In the genomic region with DNA sequence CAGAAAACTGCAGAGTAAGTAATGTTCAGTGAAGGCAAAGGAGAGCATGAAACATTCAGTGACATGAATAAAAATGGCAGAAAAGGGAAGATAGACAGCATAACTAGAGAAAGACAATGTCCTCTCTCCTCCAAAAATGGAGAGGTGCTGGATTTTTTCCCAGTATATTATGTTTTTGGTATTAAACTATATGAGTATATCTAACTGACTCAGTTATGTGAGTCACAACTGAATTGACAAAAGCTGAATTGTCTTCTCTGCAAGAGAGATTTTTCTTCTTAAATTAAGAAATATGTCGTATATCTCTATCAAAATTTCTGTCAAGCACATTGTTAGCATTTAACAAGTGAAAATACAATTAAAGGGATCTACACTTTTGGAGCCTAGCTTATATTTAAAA, we compare ENCODE assay signal across 20 cellular contexts.
DNase-seq lines count a peak whose midpoint lies in the region; ATAC-seq, FAIRE-seq and TF ChIP-seq lines count a peak whose summit lies in the region.
"Had no signal": no experiment of that assay in that cellular context is flagged by ENCODE, and none has a peak within 500 bp of the region (broad histone marks: within the 10 kb centered on the region; RNA-seq: fewer than 3 reads in every experiment).

No MANE protein-coding gene starts in this region.

- H3K9me3 ChIP-seq in astrocyte (ENCODE audit: insufficient read depth, low read depth, low read length) (no peaks in the 10 kb centered on the region), psoas muscle (no peaks in the 10 kb centered on the region)
- H3K9me3 ChIP-seq: SJSA1 had no signal

- H3K36me3 Mint-ChIP-seq in astrocyte (ENCODE audit: low read depth, unreplicated experiment): no peaks in the 10 kb centered on the region

- intact Hi-C loops in psoas muscle (cut with DNase I): no loop called here

- no peaks in the 10 kb centered on the region for H3K27me3 ChIP-seq in astrocyte (ENCODE audit: insufficient read depth, low read length)
- peaks cover 0 to 3% (median 0%) of the 10 kb centered on the region in 3 donors for H3K27me3 ChIP-seq in psoas muscle (ENCODE audit: insufficient read depth in 3 of 3, low read length in 2 of 3)
- H3K27me3 ChIP-seq: SJSA1 had no signal

- TF ChIP-seq CTCF in astrocyte (IDR thresholded peaks at IDR 0.05; ENCODE audit: insufficient read depth, low read depth, low read length) (no peak), fibroblast of mammary gland (conservative IDR thresholded peaks at IDR 0.05; ENCODE audit: control insufficient read depth, insufficient read depth, low read depth, low read length) (no peak), psoas muscle (IDR thresholded peaks at IDR 0.05) (no peak)

- DNase-seq in HS-5 (ENCODE audit: low read depth) (peak; percentile 14), astrocyte (ENCODE audit: low read depth) (peak; percentile 18), fibroblast of mammary gland (ENCODE audit: low read depth) (peak; percentile 51), superior temporal gyrus (ENCODE audit: extremely low spot score) (peak; percentile 25), NOMO-1 treated with DMSO at 0.1 percent for 48 hours (lab: John Stamatoyannopoulos, UW; ENCODE audit: unreplicated experiment) (no peak), OCI-M2 (lab: John Stamatoyannopoulos, UW; ENCODE audit: unreplicated experiment) (no peak), psoas muscle (no peak)
- DNase-seq: Calu3; CD4-positive, alpha-beta T cell; DMS79; GDM1; GM23248; NCI-H1092; NCI-H187; NCI-H446 treated with DMSO at 0.1 percent for 48 hours; NCI-H774 had no signal

- H3K9me3 Mint-ChIP-seq in astrocyte (ENCODE audit: unreplicated experiment): no peaks in the 10 kb centered on the region
- H3K9me3 Mint-ChIP-seq: CD4-positive, alpha-beta T cell had no signal

- H3K4me1 Mint-ChIP-seq in astrocyte (ENCODE audit: low read depth, unreplicated experiment): peaks cover 5% of the 10 kb centered on the region
- H3K4me1 Mint-ChIP-seq: B cell had no signal

- no peak overlapping the region for H2AFZ ChIP-seq in astrocyte (ENCODE audit: low read depth, low read length)
- H2AFZ ChIP-seq: GM23248 had no signal

- no peaks in the 10 kb centered on the region for H3K79me2 ChIP-seq in astrocyte (ENCODE audit: insufficient read depth, low read length)

- 68 to 79% (median 70%) methylated on average over 1 of the region's 1 CpG for WGBS in psoas muscle, 3 donors

- H3K4me3 Mint-ChIP-seq in astrocyte (ENCODE audit: unreplicated experiment): no peak overlapping the region
- H3K4me3 Mint-ChIP-seq: B cell; CD4-positive, alpha-beta T cell had no signal

- H4K20me1 ChIP-seq in astrocyte (ENCODE audit: insufficient read depth, low read length): no peaks in the 10 kb centered on the region

- H3K36me3 ChIP-seq in astrocyte (ENCODE audit: insufficient read depth, low read length) (no peaks in the 10 kb centered on the region), psoas muscle (ENCODE audit: insufficient read depth in 1 of 2, low read depth in 1 of 2) (no peaks in the 10 kb centered on the region)
- H3K36me3 ChIP-seq: SJSA1 had no signal

- H3K9ac ChIP-seq in astrocyte (ENCODE audit: low read length): no peak overlapping the region
- H3K9ac ChIP-seq: GM23248 had no signal

- no peak overlapping the region for H3K4me2 ChIP-seq in astrocyte (ENCODE audit: low read length)

- no peak for FAIRE-seq in astrocyte (lab: Jason Lieb, UNC)
- FAIRE-seq: GM19239, K562 had no signal

- no peak overlapping the region for H3K27ac Mint-ChIP-seq in astrocyte (ENCODE audit: unreplicated experiment)
- H3K27ac Mint-ChIP-seq: B cell; CD4-positive, alpha-beta T cell had no signal

- H3K27ac ChIP-seq in astrocyte (ENCODE audit: low read depth, low read length) (no peak overlapping the region), psoas muscle (no peak overlapping the region)
- H3K27ac ChIP-seq: GM23248, SJSA1 had no signal

- no peak overlapping the region for H3K4me3 ChIP-seq in astrocyte (ENCODE audit: insufficient read depth, low read depth, low read length)
- H3K4me3 ChIP-seq in fibroblast of mammary gland (ENCODE audit: control insufficient read depth, low read depth, low read length): no peak overlapping the region
- H3K4me3 ChIP-seq in psoas muscle: no peak overlapping the region
- H3K4me3 ChIP-seq: GM23248, K562, SJSA1 had no signal

- ATAC-seq in psoas muscle: no peak
- ATAC-seq: K562 had no signal

- H3K27me3 Mint-ChIP-seq in astrocyte (ENCODE audit: low read depth, unreplicated experiment): no peaks in the 10 kb centered on the region
- H3K27me3 Mint-ChIP-seq: B cell; CD4-positive, alpha-beta T cell had no signal

- H3K4me1 ChIP-seq in astrocyte (ENCODE audit: insufficient read depth, low read length) (peaks cover 7% of the 10 kb centered on the region), psoas muscle (no peaks in the 10 kb centered on the region)
- H3K4me1 ChIP-seq: SJSA1 had no signal

Comparison
In these comparisons a context has a peak if more than half of its experiments do, and no peak if none do; other contexts are left out.
1. DNase-seq: peak in HS-5 (single experiment), astrocyte (single experiment), fibroblast of mammary gland (single experiment) and superior temporal gyrus (single experiment); none in NOMO-1 treated with DMSO at 0.1 percent for 48 hours (single experiment), OCI-M2 (single experiment) and psoas muscle (0 of 2).